ENCODE assay signal across 12 cellular contexts in genomic region chr6:113172531-113172966, GRCh38.
A peak's percentile ranks its signal among the peaks of the same experiment; 100 is the strongest.
DNase-seq lines count a peak whose midpoint lies in the region; ATAC-seq and TF ChIP-seq lines count a peak whose summit lies in the region.
"Had no signal": no experiment of that assay in that cellular context is flagged by ENCODE, and none has a peak within 500 bp of the region (broad histone marks: within the 10 kb centered on the region; RNA-seq: fewer than 3 reads in every experiment).

No MANE protein-coding gene starts in this region.

- no peak overlapping the region for H3K27ac ChIP-seq in CD4-positive, alpha-beta T cell (ENCODE audit: low read depth, low read length)
- H3K27ac ChIP-seq: brain microvascular endothelial cell, thoracic aorta had no signal

- peak; percentile 94 for DNase-seq in Ammon's horn (ENCODE audit: low spot score)
- DNase-seq in NCI-H1694 treated with DMSO at 0.1 percent for 48 hours (lab: John Stamatoyannopoulos, UW), result peak; percentile 94
- peak; percentile 78 for DNase-seq in cerebellar cortex (ENCODE audit: low spot score)
- peak; percentile 93 for DNase-seq in midbrain (lab: John Stamatoyannopoulos, UW)
- DNase-seq in activated CD8-positive, alpha-beta memory T cell treated with anti-CD3 and anti-CD28 coated beads, Interleukin-2, amount 50 U/mL, for 48 hours, result no peak
- no peak for DNase-seq in activated T-helper 1 cell treated with anti-CD3 and anti-CD28 coated beads, Interleukin-12 subunit alpha, Interleukin-12 subunit beta, Interleukin-2, Interleukin-4 antibody, amounts not matched to agents 30 ng/mL and 10 ng/mL and 1 ng/mL, durations not matched to agents 14 hours and 24 hours and 36 hours (ENCODE audit: low spot score)
- no peak for DNase-seq in activated CD8-positive, alpha-beta memory T cell treated with anti-CD3 and anti-CD28 coated beads, Interleukin-2, amount 10 ng/mL, durations not matched to agents 7 days and 5 days
- DNase-seq in CD4-positive, alpha-beta T cell, result no peak
- DNase-seq: activated B cell treated with CpG ODN at 0.5 μM for 24 hours, brain microvascular endothelial cell, OCI-M1 had no signal

- no peak overlapping the region for H3K4me3 Mint-ChIP-seq in activated T-helper 1 cell treated with anti-CD3 and anti-CD28 coated beads, Interleukin-12 subunit alpha, Interleukin-12 subunit beta, Interleukin-2, Interleukin-4 antibody, amounts not matched to agents 30 ng/mL and 10 ng/mL and 1 ng/mL, durations not matched to agents 14 hours and 24 hours and 36 hours
- H3K4me3 Mint-ChIP-seq in activated CD8-positive, alpha-beta memory T cell treated with anti-CD3 and anti-CD28 coated beads, Interleukin-2, amount 10 ng/mL, durations not matched to agents 7 days and 5 days, result no peak overlapping the region
- H3K4me3 Mint-ChIP-seq in CD4-positive, alpha-beta T cell, result no peak overlapping the region
- H3K4me3 Mint-ChIP-seq: activated B cell treated with CpG ODN at 0.5 μM for 24 hours had no signal

- no peaks in the 10 kb centered on the region for H3K36me3 Mint-ChIP-seq in activated T-helper 1 cell treated with anti-CD3 and anti-CD28 coated beads, Interleukin-12 subunit alpha, Interleukin-12 subunit beta, Interleukin-2, Interleukin-4 antibody, amounts not matched to agents 30 ng/mL and 10 ng/mL and 1 ng/mL, durations not matched to agents 14 hours and 24 hours and 36 hours (ENCODE audit: low read depth)
- no peaks in the 10 kb centered on the region for H3K36me3 Mint-ChIP-seq in activated CD8-positive, alpha-beta memory T cell treated with anti-CD3 and anti-CD28 coated beads, Interleukin-2, amount 10 ng/mL, durations not matched to agents 7 days and 5 days
- no peaks in the 10 kb centered on the region for H3K36me3 Mint-ChIP-seq in CD4-positive, alpha-beta T cell (ENCODE audit: low read depth)

- ATAC-seq in activated CD8-positive, alpha-beta memory T cell treated with anti-CD3 and anti-CD28 coated beads, Interleukin-2, amount 10 ng/mL, durations not matched to agents 7 days and 5 days, result no peak
- ATAC-seq in CD4-positive, alpha-beta T cell (ENCODE audit: poor library complexity), result no peak

- TF ChIP-seq CTCF in CD4-positive, alpha-beta T cell (IDR thresholded peaks at IDR 0.05), result no peak

- H3K9me3 Mint-ChIP-seq in activated T-helper 1 cell treated with anti-CD3 and anti-CD28 coated beads, Interleukin-12 subunit alpha, Interleukin-12 subunit beta, Interleukin-2, Interleukin-4 antibody, amounts not matched to agents 30 ng/mL and 10 ng/mL and 1 ng/mL, durations not matched to agents 14 hours and 24 hours and 36 hours, result no peaks in the 10 kb centered on the region
- peaks cover 5% of the 10 kb centered on the region for H3K9me3 Mint-ChIP-seq in activated CD8-positive, alpha-beta memory T cell treated with anti-CD3 and anti-CD28 coated beads, Interleukin-2, amount 10 ng/mL, durations not matched to agents 7 days and 5 days (ENCODE audit: low read depth)
- no peaks in the 10 kb centered on the region for H3K9me3 Mint-ChIP-seq in CD4-positive, alpha-beta T cell

- H3K27ac Mint-ChIP-seq in activated T-helper 1 cell treated with anti-CD3 and anti-CD28 coated beads, Interleukin-12 subunit alpha, Interleukin-12 subunit beta, Interleukin-2, Interleukin-4 antibody, amounts not matched to agents 30 ng/mL and 10 ng/mL and 1 ng/mL, durations not matched to agents 14 hours and 24 hours and 36 hours, result no peak overlapping the region
- H3K27ac Mint-ChIP-seq in activated CD8-positive, alpha-beta memory T cell treated with anti-CD3 and anti-CD28 coated beads, Interleukin-2, amount 10 ng/mL, durations not matched to agents 7 days and 5 days, result no peak overlapping the region
- H3K27ac Mint-ChIP-seq in CD4-positive, alpha-beta T cell, result no peak overlapping the region
- H3K27ac Mint-ChIP-seq: activated B cell treated with CpG ODN at 0.5 μM for 24 hours had no signal

- CTCF ChIA-PET in activated CD8-positive, alpha-beta memory T cell treated with anti-CD3 and anti-CD28 coated beads, Interleukin-2, amount 10 ng/mL, durations not matched to agents 7 days and 5 days (lab: Charles Lee), result interaction anchor here (1.3 kb wide), 1 partner anchor 12 kb away, joined by 3 read pairs; no protein-coding TSS in a partner anchor
- CTCF ChIA-PET in CD4-positive, alpha-beta T cell (lab: Charles Lee), result no interaction called here

- H3K9me3 ChIP-seq in CD4-positive, alpha-beta T cell (ENCODE audit: control insufficient read depth, low read length), result no peaks in the 10 kb centered on the region
- H3K9me3 ChIP-seq: thoracic aorta had no signal

- no peaks in the 10 kb centered on the region for H3K27me3 Mint-ChIP-seq in activated T-helper 1 cell treated with anti-CD3 and anti-CD28 coated beads, Interleukin-12 subunit alpha, Interleukin-12 subunit beta, Interleukin-2, Interleukin-4 antibody, amounts not matched to agents 30 ng/mL and 10 ng/mL and 1 ng/mL, durations not matched to agents 14 hours and 24 hours and 36 hours (ENCODE audit: insufficient read depth)
- H3K27me3 Mint-ChIP-seq in activated CD8-positive, alpha-beta memory T cell treated with anti-CD3 and anti-CD28 coated beads, Interleukin-2, amount 10 ng/mL, durations not matched to agents 7 days and 5 days, result no peaks in the 10 kb centered on the region
- H3K27me3 Mint-ChIP-seq in CD4-positive, alpha-beta T cell, result no peaks in the 10 kb centered on the region
- H3K27me3 Mint-ChIP-seq: activated B cell treated with CpG ODN at 0.5 μM for 24 hours had no signal

- no peaks in the 10 kb centered on the region for H3K4me1 Mint-ChIP-seq in activated T-helper 1 cell treated with anti-CD3 and anti-CD28 coated beads, Interleukin-12 subunit alpha, Interleukin-12 subunit beta, Interleukin-2, Interleukin-4 antibody, amounts not matched to agents 30 ng/mL and 10 ng/mL and 1 ng/mL, durations not matched to agents 14 hours and 24 hours and 36 hours (ENCODE audit: low read depth)
- H3K4me1 Mint-ChIP-seq in activated CD8-positive, alpha-beta memory T cell treated with anti-CD3 and anti-CD28 coated beads, Interleukin-2, amount 10 ng/mL, durations not matched to agents 7 days and 5 days, result no peaks in the 10 kb centered on the region
- H3K4me1 Mint-ChIP-seq in CD4-positive, alpha-beta T cell (ENCODE audit: low read depth), result no peaks in the 10 kb centered on the region
- H3K4me1 Mint-ChIP-seq: activated B cell treated with CpG ODN at 0.5 μM for 24 hours had no signal

- POLR2A ChIA-PET in CD4-positive, alpha-beta T cell (lab: Charles Lee), result no interaction called here

- intact Hi-C loops in activated T-helper 1 cell treated with anti-CD3 and anti-CD28 coated beads, Interleukin-12 subunit alpha, Interleukin-12 subunit beta, Interleukin-2, Interleukin-4 antibody, amounts not matched to agents 30 ng/mL and 10 ng/mL and 1 ng/mL, durations not matched to agents 14 hours and 24 hours and 36 hours (cut with micrococcal nuclease), result no loop called here
- intact Hi-C loops in CD4-positive, alpha-beta T cell (cut with DNase I, micrococcal nuclease), result no loop called here

- H3K27me3 ChIP-seq in CD4-positive, alpha-beta T cell (ENCODE audit: control insufficient read depth, insufficient read depth, low read length), result no peaks in the 10 kb centered on the region
- H3K27me3 ChIP-seq: brain microvascular endothelial cell had no signal

Comparison
In these comparisons a context has a peak if more than half of its experiments do, and no peak if none do; other contexts are left out.
1. DNase-seq: peak in Ammon's horn (single experiment), NCI-H1694 treated with DMSO at 0.1 percent for 48 hours (single experiment), cerebellar cortex (single experiment) and midbrain (single experiment); none in activated CD8-positive, alpha-beta memory T cell treated with anti-CD3 and anti-CD28 coated beads, Interleukin-2, amount 50 U/mL, for 48 hours (single experiment), activated T-helper 1 cell treated with anti-CD3 and anti-CD28 coated beads, Interleukin-12 subunit alpha, Interleukin-12 subunit beta, Interleukin-2, Interleukin-4 antibody, amounts not matched to agents 30 ng/mL and 10 ng/mL and 1 ng/mL, durations not matched to agents 14 hours and 24 hours and 36 hours (single experiment), activated CD8-positive, alpha-beta memory T cell treated with anti-CD3 and anti-CD28 coated beads, Interleukin-2, amount 10 ng/mL, durations not matched to agents 7 days and 5 days (single experiment) and CD4-positive, alpha-beta T cell (0 of 10).